10 cellular contexts compared by ENCODE assay signal in genomic region chr2:96539215-96539920, GRCh38. TPM values are rescaled to one million over a fixed set of nuclear protein-coding genes. Genes with fewer than 3 reads are reported as not detected.
DNase-seq lines count a peak whose midpoint lies in the region; ATAC-seq and TF ChIP-seq lines count a peak whose summit lies in the region.
"Had no signal": no experiment of that assay in that cellular context is flagged by ENCODE, and none has a peak within 500 bp of the region (broad histone marks: within the 10 kb centered on the region; RNA-seq: fewer than 3 reads in every experiment).

No MANE protein-coding gene starts in this region.

- no peak overlapping the region for H3K23ac ChIP-seq in IMR-90 (ENCODE audit: low read depth, low read length)

- H3K79me1 ChIP-seq in IMR-90 (ENCODE audit: low read depth in 1 of 2, low read length in 2 of 2), result peaks cover 14 to 48% of the 10 kb centered on the region in 2 experiments

- no peak overlapping the region for H3K4ac ChIP-seq in IMR-90 (ENCODE audit: low read depth, low read length)

- H4K5ac ChIP-seq in IMR-90 (ENCODE audit: low read depth, low read length), result no peak overlapping the region

- H3K9ac ChIP-seq in DND-41 (ENCODE audit: low read depth, low read length) (peak overlapping the region; percentile 84; the same call in 1 of the 2 replicates), IMR-90 (ENCODE audit: low read depth, low read length) (no peak overlapping the region), rectal smooth muscle tissue (ENCODE audit: low read length) (no peak overlapping the region)

- H2AFZ ChIP-seq in DND-41 (ENCODE audit: low read depth, low read length) (no peak overlapping the region), IMR-90 (replicated peaks; ENCODE audit: low read length, poor library complexity) (no peak overlapping the region)

- H2BK20ac ChIP-seq in IMR-90 (ENCODE audit: low read depth, low read length), result no peak overlapping the region

- no peak overlapping the region for H3K14ac ChIP-seq in IMR-90 (replicated peaks; ENCODE audit: low read depth, low read length)

- H3K4me2 ChIP-seq in DND-41 (ENCODE audit: insufficient read depth, low read length), result peak overlapping the region; percentile 91
- no peak overlapping the region for H3K4me2 ChIP-seq in IMR-90 (ENCODE audit: low read depth, low read length)

- peak overlapping the region; percentile 97 to 99 for H3K4me3 Mint-ChIP-seq in effector memory CD8-positive, alpha-beta T cell

- DNase-seq in DND-41 (no peak), IMR-90 (no peak), RPMI8226 (no peak), NCI-H2029 treated with DMSO at 0.1 percent for 48 hours (lab: John Stamatoyannopoulos, UW) (no peak), mesenteric fat pad (ENCODE audit: low spot score) (no peak)
- DNase-seq in effector memory CD8-positive, alpha-beta T cell, result no peak
- DNase-seq: kidney glomerular epithelial cell, NCI-H774 had no signal

- TF ChIP-seq RAD21 in IMR-90 (IDR thresholded peaks at IDR 0.05; ENCODE audit: low read length), result no peak

- H3K18ac ChIP-seq in IMR-90 (ENCODE audit: low read depth, low read length), result no peak overlapping the region

- H3K27me3 ChIP-seq in DND-41 (ENCODE audit: insufficient read depth, low read length, poor library complexity), result no peaks in the 10 kb centered on the region
- H3K27me3 ChIP-seq in IMR-90 (ENCODE audit: control insufficient read depth, insufficient read depth, low read length), result no peaks in the 10 kb centered on the region
- H3K27me3 ChIP-seq in rectal smooth muscle tissue (ENCODE audit: control insufficient read depth, insufficient read depth, low read length), result no peaks in the 10 kb centered on the region

- H3K4me1 Mint-ChIP-seq in effector memory CD8-positive, alpha-beta T cell (ENCODE audit: low read depth in 2 of 2), result peaks cover 44 to 52% of the 10 kb centered on the region in 2 donors

- H2BK120ac ChIP-seq in IMR-90 (ENCODE audit: low read depth, low read length), result no peak overlapping the region

- CTCF ChIA-PET in IMR-90 (lab: Yijun Ruan, JAX), result interaction anchor here (1.5 kb wide), 1 partner anchor 15 kb away, joined by 3 read pairs; no protein-coding TSS in a partner anchor

- intact Hi-C loops in IMR-90 (cut with micrococcal nuclease), result no loop called here

- no peak overlapping the region for H4K8ac ChIP-seq in IMR-90 (ENCODE audit: low read depth in 2 of 2, low read length in 2 of 2)

- H2BK5ac ChIP-seq in IMR-90 (ENCODE audit: low read depth, low read length, poor library complexity, severe bottlenecking), result no peak overlapping the region

- H3K9me1 ChIP-seq in IMR-90 (ENCODE audit: insufficient read depth, low read length), result peaks cover 8% of the 10 kb centered on the region

- H3K4me1 ChIP-seq in DND-41 (ENCODE audit: insufficient read depth, low read length), result peaks cover 38% of the 10 kb centered on the region
- H3K4me1 ChIP-seq in IMR-90 (ENCODE audit: control insufficient read depth, insufficient read depth, low read length), result peaks cover 24% of the 10 kb centered on the region
- peaks cover 9% of the 10 kb centered on the region for H3K4me1 ChIP-seq in rectal smooth muscle tissue (ENCODE audit: control insufficient read depth, insufficient read depth, low read length)

- H3K36me3 ChIP-seq in DND-41 (ENCODE audit: insufficient read depth, low read length) (peaks cover 23% of the 10 kb centered on the region), IMR-90 (ENCODE audit: control insufficient read depth, insufficient read depth, low read length) (peaks cover 4% of the 10 kb centered on the region), rectal smooth muscle tissue (ENCODE audit: control insufficient read depth, insufficient read depth, low read length) (no peaks in the 10 kb centered on the region)

- H3K27ac ChIP-seq in DND-41 (ENCODE audit: low read length) (peak overlapping the region; percentile 76), IMR-90 (ENCODE audit: insufficient read depth, low read length) (no peak overlapping the region), rectal smooth muscle tissue (ENCODE audit: low read depth, low read length) (no peak overlapping the region)

- BruUV-seq in IMR-90 (replicated peaks; lab: Mats Ljungman, UMichigan), result no TSS peak

- peak overlapping the region in 1 of 2 experiments; percentile 68; a peak in 2 of 4 replicates for H3K4me3 ChIP-seq in DND-41 (ENCODE audit: low read depth in 1 of 2, low read length in 2 of 2)
- H3K4me3 ChIP-seq in IMR-90 (ENCODE audit: insufficient read depth, low read depth, low read length), result no peak overlapping the region
- peak overlapping the region; percentile 87 for H3K4me3 ChIP-seq in rectal smooth muscle tissue (ENCODE audit: low read length)

- peaks cover 58% of the 10 kb centered on the region for H3K79me2 ChIP-seq in DND-41 (ENCODE audit: insufficient read depth, low read length)

- no peak overlapping the region; the same call in 1 of the 2 replicates for H2AK5ac ChIP-seq in IMR-90 (ENCODE audit: low read depth, low read length)

- in situ Hi-C loops in IMR-90 (cut with MboI; ENCODE audit: low sequenced_read_pairs), result no loop called here

- peak overlapping the region; percentile 99 to 100 for H3K27ac Mint-ChIP-seq in effector memory CD8-positive, alpha-beta T cell

- no peak for TF ChIP-seq POLR2A in IMR-90 (IDR thresholded peaks at IDR 0.05; ENCODE audit: low read depth, low read length)

- no peaks in the 10 kb centered on the region for H3K27me3 Mint-ChIP-seq in effector memory CD8-positive, alpha-beta T cell

- H4K20me1 ChIP-seq in DND-41 (ENCODE audit: insufficient read depth, low read length) (peaks cover 55% of the 10 kb centered on the region), IMR-90 (ENCODE audit: insufficient read depth, low read length) (peaks cover 38% of the 10 kb centered on the region)

- H3K36me3 Mint-ChIP-seq in effector memory CD8-positive, alpha-beta T cell (ENCODE audit: insufficient read depth), result peaks cover 73% of the 10 kb centered on the region

- H3K56ac ChIP-seq in IMR-90 (ENCODE audit: extremely low read depth, insufficient read depth, low read length), result no peak overlapping the region

- 93% methylated on average over 2 of the region's 9 CpGs; no CpG with 5 or more reads in 1 of the 2 experiments for WGBS in IMR-90 (ENCODE audit: extremely low coverage in 2 of 2, insufficient read length in 1 of 2), 2 experiments

- no peak overlapping the region for H4K91ac ChIP-seq in IMR-90 (ENCODE audit: insufficient read depth, low read depth, low read length)

- no peaks in the 10 kb centered on the region for H3K9me3 Mint-ChIP-seq in effector memory CD8-positive, alpha-beta T cell

- ATAC-seq in DND-41 (ENCODE audit: insufficient read depth, low read depth) (0 out of 3 replicates have a peak, but pooled peaks have one; percentile 0), IMR-90 (ENCODE audit: low read depth) (no peak), HG02642 (IDR thresholded peaks at IDR 0.05; ENCODE audit: poor library complexity, unreplicated experiment) (no peak)
- no peak for ATAC-seq in effector memory CD8-positive, alpha-beta T cell (replicated peaks)

- POLR2A ChIA-PET in IMR-90 (lab: Charles Lee; ENCODE audit: unreplicated experiment), result no interaction called here

- peak overlapping the region; percentile 51 for H2AK9ac ChIP-seq in IMR-90 (replicated peaks; ENCODE audit: low read depth, low read length, poor library complexity)

- H3K9me3 ChIP-seq in DND-41 (ENCODE audit: insufficient read depth, low read length, severe bottlenecking) (no peaks in the 10 kb centered on the region), IMR-90 (ENCODE audit: control insufficient read depth, insufficient read depth, low read length) (no peaks in the 10 kb centered on the region)

- no peak overlapping the region for H2BK15ac ChIP-seq in IMR-90 (ENCODE audit: low read depth, low read length)

- TF ChIP-seq CTCF in DND-41 (IDR thresholded peaks at IDR 0.05; ENCODE audit: borderline replicate concordance, extremely low read depth, low read length, poor library complexity, severe bottlenecking), result no peak
- TF ChIP-seq CTCF in IMR-90 (conservative IDR thresholded peaks at IDR 0.05; ENCODE audit: low read depth, low read length), result no peak

- dilution Hi-C loops in IMR-90 (cut with HindIII; ENCODE audit: low sequenced_read_pairs, unreplicated experiment), result no loop called here

TF ChIP-seq in IMR-90, 13 proteins besides CTCF, POLR2A, EP300 and RAD21 (continues in another document):
- no peak for TF ChIP-seq RFX5 (IDR thresholded peaks at IDR 0.05; ENCODE audit: low read depth, low read length)
- no peak for TF ChIP-seq RCOR1 (IDR thresholded peaks at IDR 0.05; ENCODE audit: insufficient replicate concordance, low read length)
- TF ChIP-seq MAFK (IDR thresholded peaks at IDR 0.05; ENCODE audit: low read depth, low read length), result no peak
- no peak for TF ChIP-seq MXI1 (IDR thresholded peaks at IDR 0.05; ENCODE audit: borderline replicate concordance, low read depth, low read length)
- TF ChIP-seq FOS (IDR thresholded peaks at IDR 0.05; ENCODE audit: low read depth, low read length), result no peak
- no peak for TF ChIP-seq CHD1 (IDR thresholded peaks at IDR 0.05; ENCODE audit: low read depth, low read length)
- no peak for TF ChIP-seq BHLHE40 (IDR thresholded peaks at IDR 0.05; ENCODE audit: low read depth, low read length)
- no peak for TF ChIP-seq MAZ (IDR thresholded peaks at IDR 0.05; ENCODE audit: borderline replicate concordance, low read depth, low read length)
- TF ChIP-seq NFE2L2 (IDR thresholded peaks at IDR 0.05; ENCODE audit: low read depth, low read length), result no peak
- no peak for TF ChIP-seq USF2 (IDR thresholded peaks at IDR 0.05; ENCODE audit: low read depth, low read length)
- TF ChIP-seq SMC3 (IDR thresholded peaks at IDR 0.05; ENCODE audit: low read depth, low read length), result no peak

RNA-seq across cellular contexts. Expression of gene ARID5A, which starts 2.8 kb away (rescaled TPM):
- total RNA-seq in IMR-90 (2012; rRNA removed) (2.2 and 2.3 TPM in 2 replicates), mesenteric fat pad (50.9 TPM)
- 6.7 and 7.2 TPM in 2 replicates for polyA plus RNA-seq in IMR-90 (2012; rRNA removed)
- polyA plus RNA-seq in IMR-90 (2012; cell fraction: cytosol; rRNA removed), result 4.4 and 7.1 TPM in 2 replicates
- polyA plus RNA-seq in IMR-90 (2012; cell fraction: nucleus; rRNA removed; ENCODE audit: low replicate concordance), result 9.5 and 20.2 TPM in 2 replicates

RNA-seq across cellular contexts. Expression of gene NEURL3, which starts 34.2 kb away (rescaled TPM):
- total RNA-seq in IMR-90 (2012; rRNA removed) (not detected in 2 replicates), mesenteric fat pad (not detected)
- polyA plus RNA-seq in IMR-90 (2012; rRNA removed), result not detected in 2 replicates
- polyA plus RNA-seq in IMR-90 (2012; cell fraction: cytosol; rRNA removed), result not detected in 2 replicates
- polyA plus RNA-seq in IMR-90 (2012; cell fraction: nucleus; rRNA removed; ENCODE audit: low replicate concordance), result 0.06 TPM in 1 of 2 replicates, not detected in the other

Comparison
In these comparisons a context has a peak if more than half of its experiments do, and no peak if none do; other contexts are left out.
1. RNA of gene ARID5A, which starts 2.8 kb away (total RNA-seq): 50.9 TPM in mesenteric fat pad (single experiment); 2.2 to 2.3 TPM in IMR-90; every median in the first group is over 10 times any median in the second.